Comparison of ENCODE assay signal across 19 cellular contexts in the genomic region with DNA sequence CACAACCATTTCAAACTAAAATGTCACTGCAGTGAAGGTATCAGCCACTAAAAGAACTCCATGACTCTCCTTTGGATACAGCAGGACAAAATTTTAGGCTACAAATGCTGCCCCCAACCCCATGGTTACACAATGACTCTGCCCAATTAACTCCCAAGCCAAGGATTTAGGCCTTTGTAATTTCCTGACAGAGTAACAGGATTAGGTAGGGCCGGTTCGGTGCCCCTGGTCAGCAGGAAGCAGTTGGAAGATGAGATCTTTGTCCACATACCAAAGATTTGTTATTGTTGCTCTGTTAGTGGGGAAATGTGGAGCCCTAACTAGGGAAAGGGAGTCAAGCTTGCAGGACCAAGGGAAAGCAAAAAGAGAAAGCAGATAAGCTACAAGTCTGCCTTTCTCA.
"Had no signal": no experiment of that assay in that cellular context is flagged by ENCODE, and none has a peak within 500 bp of the region (broad histone marks: within the 10 kb centered on the region; RNA-seq: fewer than 3 reads in every experiment).

No MANE protein-coding gene starts in this region.

- H3K27ac ChIP-seq: left lung, tibial artery, uterus had no signal

- H3K36me3 Mint-ChIP-seq: activated naive CD8-positive, alpha-beta T cell; brain; stimulated activated naive B cell treated with anti-CD40 and anti-IgM and Interleukin-4, amounts not matched to agents 10 μg/mL and 1 μg/mL and 100 μg/mL, for 72 hours had no signal

- H3K27me3 Mint-ChIP-seq: activated CD8-positive, alpha-beta T cell treated with anti-CD3 and anti-CD28 coated beads for 36 hours; activated naive CD8-positive, alpha-beta T cell; central memory CD8-positive, alpha-beta T cell had no signal

- DNase-seq: activated CD4-positive, alpha-beta T cell treated with anti-CD3 and anti-CD28 coated beads for 4 hours; activated CD8-positive, alpha-beta T cell treated with anti-CD3 and anti-CD28 coated beads for 36 hours; activated gamma-delta T cell; activated T-cell treated with anti-CD3 and anti-CD28 coated beads, Interleukin-2, amount 50 U/mL, for 48 hours; amygdala; hippocampal formation; left lung; mesenchymal stem cell; stimulated activated CD4-positive, alpha-beta T cell treated with anti-CD3 and anti-CD28 coated beads, Interleukin-12 subunit alpha, Interleukin-12 subunit beta, amount 100 ng/mL, for 4 hours; stimulated activated naive B cell treated with anti-CD40 and anti-IgM and Interleukin-4, amounts not matched to agents 10 μg/mL and 1 μg/mL and 100 μg/mL, for 72 hours; T-helper 17 cell; tibial artery; uterus had no signal

- H3K36me3 ChIP-seq: left lung, tibial artery, uterus had no signal

- H3K9me3 ChIP-seq: left lung, tibial artery, uterus had no signal

- ATAC-seq: activated CD8-positive, alpha-beta T cell treated with anti-CD3 and anti-CD28 coated beads for 36 hours; esophagus mucosa; left lung; stimulated activated naive B cell treated with anti-CD40 and anti-IgM and Interleukin-4, amounts not matched to agents 10 μg/mL and 1 μg/mL and 100 μg/mL, for 72 hours; T-helper 17 cell had no signal

- H3K4me1 ChIP-seq: tibial artery, uterus had no signal

- H3K4me3 Mint-ChIP-seq: activated CD8-positive, alpha-beta T cell treated with anti-CD3 and anti-CD28 coated beads for 36 hours; activated naive CD8-positive, alpha-beta T cell; brain; central memory CD8-positive, alpha-beta T cell; dendritic cell treated with granulocyte-macrophage colony-stimulating factor and Interleukin-4, amounts not matched to agents 40 ng/mL and 50 ng/mL, for 4 days; nephron; stimulated activated naive B cell treated with anti-CD40 and anti-IgM and Interleukin-4, amounts not matched to agents 10 μg/mL and 1 μg/mL and 100 μg/mL, for 72 hours; T-helper 17 cell had no signal

- H3K4me3 ChIP-seq: left lung, tibial artery, uterus had no signal

- H3K9me3 Mint-ChIP-seq: activated CD8-positive, alpha-beta T cell treated with anti-CD3 and anti-CD28 coated beads for 36 hours; central memory CD8-positive, alpha-beta T cell; stimulated activated naive B cell treated with anti-CD40 and anti-IgM and Interleukin-4, amounts not matched to agents 10 μg/mL and 1 μg/mL and 100 μg/mL, for 72 hours had no signal

- H3K27me3 ChIP-seq: left lung, tibial artery, uterus had no signal

- H3K4me1 Mint-ChIP-seq: central memory CD8-positive, alpha-beta T cell; nephron had no signal

- H3K27ac Mint-ChIP-seq: activated CD8-positive, alpha-beta T cell treated with anti-CD3 and anti-CD28 coated beads for 36 hours; activated naive CD8-positive, alpha-beta T cell; brain; dendritic cell treated with granulocyte-macrophage colony-stimulating factor and Interleukin-4, amounts not matched to agents 40 ng/mL and 50 ng/mL, for 4 days; stimulated activated naive B cell treated with anti-CD40 and anti-IgM and Interleukin-4, amounts not matched to agents 10 μg/mL and 1 μg/mL and 100 μg/mL, for 72 hours had no signal
